1 cellular context compared by ENCODE assay signal in genomic region chr11:120326845-120327281, GRCh38.
TF ChIP-seq lines count a peak whose summit lies in the region.

No MANE protein-coding gene starts in this region.

TF ChIP-seq in GM12878, 131 proteins besides CTCF, POLR2A, EP300 and RAD21 (continued from another document):
- TF ChIP-seq NKRF (conservative IDR thresholded peaks at IDR 0.05) (no peak), E2F8 (IDR thresholded peaks at IDR 0.05; ENCODE audit: low read depth, partially characterized antibody) (no peak), SUZ12 (IDR thresholded peaks at IDR 0.05; ENCODE audit: unreplicated experiment) (no peak), BHLHE40 (IDR thresholded peaks at IDR 0.05; ENCODE audit: borderline replicate concordance in 1 of 2, low read depth in 2 of 2, low read length in 1 of 2) (peak; percentile 19 to 43; a peak in 1 of 4 replicates), TARDBP (IDR thresholded peaks at IDR 0.05; ENCODE audit: borderline replicate concordance) (no peak), RCOR1 (conservative IDR thresholded peaks at IDR 0.05; ENCODE audit: low read depth, low read length) (no peak), NFIC (IDR thresholded peaks at IDR 0.05; ENCODE audit: low read depth, low read length) (peak; percentile 44; the same call in 1 of the 2 replicates), NRF1 (conservative IDR thresholded peaks at IDR 0.05; ENCODE audit: low read depth, low read length) (no peak), EED (IDR thresholded peaks at IDR 0.05; ENCODE audit: low read depth) (no peak)
- TF ChIP-seq, protein P1, sequence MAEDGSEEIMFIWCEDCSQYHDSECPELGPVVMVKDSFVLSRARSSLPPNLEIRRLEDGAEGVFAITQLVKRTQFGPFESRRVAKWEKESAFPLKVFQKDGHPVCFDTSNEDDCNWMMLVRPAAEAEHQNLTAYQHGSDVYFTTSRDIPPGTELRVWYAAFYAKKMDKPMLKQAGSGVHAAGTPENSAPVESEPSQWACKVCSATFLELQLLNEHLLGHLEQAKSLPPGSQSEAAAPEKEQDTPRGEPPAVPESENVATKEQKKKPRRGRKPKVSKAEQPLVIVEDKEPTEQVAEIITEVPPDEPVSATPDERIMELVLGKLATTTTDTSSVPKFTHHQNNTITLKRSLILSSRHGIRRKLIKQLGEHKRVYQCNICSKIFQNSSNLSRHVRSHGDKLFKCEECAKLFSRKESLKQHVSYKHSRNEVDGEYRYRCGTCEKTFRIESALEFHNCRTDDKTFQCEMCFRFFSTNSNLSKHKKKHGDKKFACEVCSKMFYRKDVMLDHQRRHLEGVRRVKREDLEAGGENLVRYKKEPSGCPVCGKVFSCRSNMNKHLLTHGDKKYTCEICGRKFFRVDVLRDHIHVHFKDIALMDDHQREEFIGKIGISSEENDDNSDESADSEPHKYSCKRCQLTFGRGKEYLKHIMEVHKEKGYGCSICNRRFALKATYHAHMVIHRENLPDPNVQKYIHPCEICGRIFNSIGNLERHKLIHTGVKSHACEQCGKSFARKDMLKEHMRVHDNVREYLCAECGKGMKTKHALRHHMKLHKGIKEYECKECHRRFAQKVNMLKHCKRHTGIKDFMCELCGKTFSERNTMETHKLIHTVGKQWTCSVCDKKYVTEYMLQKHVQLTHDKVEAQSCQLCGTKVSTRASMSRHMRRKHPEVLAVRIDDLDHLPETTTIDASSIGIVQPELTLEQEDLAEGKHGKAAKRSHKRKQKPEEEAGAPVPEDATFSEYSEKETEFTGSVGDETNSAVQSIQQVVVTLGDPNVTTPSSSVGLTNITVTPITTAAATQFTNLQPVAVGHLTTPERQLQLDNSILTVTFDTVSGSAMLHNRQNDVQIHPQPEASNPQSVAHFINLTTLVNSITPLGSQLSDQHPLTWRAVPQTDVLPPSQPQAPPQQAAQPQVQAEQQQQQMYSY (CRISPR knock-in tag; IDR thresholded peaks at IDR 0.05) = 0 out of 2 replicates have a peak, but pooled peaks have one; percentile 64
